Comparison of ENCODE assay signal across 1 cellular context in genomic region chr2:54454548-54454921, GRCh38.
TF ChIP-seq lines count a peak whose summit lies in the region.

No MANE protein-coding gene starts in this region.

TF ChIP-seq in endothelial cell of umbilical vein, 7 proteins besides CTCF, POLR2A, EP300 and RAD21:
- TF ChIP-seq EZH2 (IDR thresholded peaks at IDR 0.05; ENCODE audit: borderline replicate concordance, low read depth, low read length, severe bottlenecking) (no peak), MAX (IDR thresholded peaks at IDR 0.05; ENCODE audit: insufficient read depth, insufficient read length) (no peak), FOS (IDR thresholded peaks at IDR 0.05; ENCODE audit: borderline replicate concordance, insufficient read depth, low read length) (no peak), MYC (IDR thresholded peaks at IDR 0.05; ENCODE audit: low read depth, low read length) (no peak), GATA2 (IDR thresholded peaks at IDR 0.05; ENCODE audit: insufficient read depth, insufficient read length, low read depth, low read length) (no peak), POLR2AphosphoS5 (IDR thresholded peaks at IDR 0.05; ENCODE audit: insufficient read depth, low read depth, low read length) (no peak), JUN (IDR thresholded peaks at IDR 0.05; ENCODE audit: borderline replicate concordance, insufficient read depth, insufficient read length, low read depth) (no peak)
